Comparison of ENCODE assay signal across 12 cellular contexts in the genomic region with DNA sequence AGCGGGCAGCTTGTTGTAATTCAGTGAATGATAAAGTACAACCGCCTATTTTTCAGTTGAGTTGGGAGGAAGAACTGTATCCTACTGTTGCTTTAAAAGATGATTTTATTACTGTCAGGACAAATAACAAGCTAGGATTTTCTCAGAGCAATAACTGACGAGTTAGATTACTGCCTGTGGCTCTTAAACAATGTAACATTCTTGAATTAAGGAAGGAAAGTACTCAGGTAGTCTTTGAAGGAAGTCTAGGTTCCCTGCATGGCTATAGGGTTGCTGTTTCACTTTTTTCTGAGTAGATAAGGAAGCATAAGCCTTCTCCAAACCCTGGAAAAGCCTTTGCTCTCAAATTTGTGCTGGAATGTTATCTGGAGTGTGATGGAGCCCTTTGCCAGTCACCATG.
"Had no signal": no experiment of that assay in that cellular context is flagged by ENCODE, and none has a peak within 500 bp of the region (broad histone marks: within the 10 kb centered on the region; RNA-seq: fewer than 3 reads in every experiment).

No MANE protein-coding gene starts in this region.

- DNase-seq: activated CD4-positive, alpha-beta memory T cell treated with anti-CD3 and anti-CD28 coated beads for 36 hours; activated CD4-positive, alpha-beta T cell treated with anti-CD3 and anti-CD28 coated beads for 1 hour; activated T-cell treated with anti-CD3 and anti-CD28 coated beads, Interleukin-2, amount 50 U/mL, for 48 hours; central memory CD4-positive, alpha-beta T cell; dermis blood vessel endothelial cell; endodermal cell; erythroblast; stimulated activated CD4-positive, alpha-beta T cell treated with anti-CD3 and anti-CD28 coated beads, Interleukin-4, amount 100 ng/mL, for 4 hours; stimulated activated naive CD8-positive, alpha-beta T cell treated with anti-CD3 and anti-CD28 coated beads, Interleukin-15, amount 100 ng/mL, for 72 hours; T-cell; T1000; transverse colon had no signal

- H3K9me3 ChIP-seq: transverse colon had no signal

- H3K4me3 ChIP-seq: transverse colon had no signal

- H3K27me3 ChIP-seq: transverse colon had no signal

- H3K36me3 ChIP-seq: transverse colon had no signal
